ENCODE assay signal across 9 cellular contexts in genomic region chr22:27726726-27727449, GRCh38.
DNase-seq lines count a peak whose midpoint lies in the region; ATAC-seq and TF ChIP-seq lines count a peak whose summit lies in the region.
"Had no signal": no experiment of that assay in that cellular context is flagged by ENCODE, and none has a peak within 500 bp of the region (broad histone marks: within the 10 kb centered on the region; RNA-seq: fewer than 3 reads in every experiment).

No MANE protein-coding gene starts in this region.

- peaks cover 25% of the 10 kb centered on the region for H3K9me3 Mint-ChIP-seq in nephron progenitor cell

- ATAC-seq in GM19452 (IDR thresholded peaks at IDR 0.05; ENCODE audit: unreplicated experiment) (no peak), HG02973 (IDR thresholded peaks at IDR 0.05; ENCODE audit: unreplicated experiment) (no peak), HG03457 (IDR thresholded peaks at IDR 0.05; ENCODE audit: unreplicated experiment) (no peak)

- peaks cover 0 to 6% (median 0%) of the 10 kb centered on the region in 4 donors for H3K4me1 ChIP-seq in Peyer's patch

- CTCF ChIA-PET in BJ (lab: Yijun Ruan, JAX) = interaction anchor here (0.8 kb wide), 1 partner anchor 323 kb away, joined by 3 read pairs; no protein-coding TSS in a partner anchor

- H3K36me3 Mint-ChIP-seq in nephron progenitor cell (ENCODE audit: low read depth) = peaks cover 4% of the 10 kb centered on the region

- POLR2A ChIA-PET in BJ (lab: Charles Lee) = no interaction called here

- H3K4me3 ChIP-seq in BJ (ENCODE audit: low read depth, low read length) = no peak overlapping the region
- H3K4me3 ChIP-seq in Peyer's patch = no peak overlapping the region

- H3K9me3 ChIP-seq in Peyer's patch = no peaks in the 10 kb centered on the region

- TF ChIP-seq POLR2A in erythroblast (IDR thresholded peaks at IDR 0.05; ENCODE audit: low read length) (peak; percentile 31), Peyer's patch (IDR thresholded peaks at IDR 0.05) (no peak)

- TF ChIP-seq CTCF in BJ (IDR thresholded peaks at IDR 0.05; ENCODE audit: insufficient read depth, low read depth, low read length) = no peak
- TF ChIP-seq CTCF in nephron progenitor cell (IDR thresholded peaks at IDR 0.05) = no peak
- no peak for TF ChIP-seq CTCF in Peyer's patch (IDR thresholded peaks at IDR 0.05)

- no peak overlapping the region for H3K4me3 Mint-ChIP-seq in nephron progenitor cell

- DNase-seq in BJ (ENCODE audit: low read depth) = peak; percentile 90
- DNase-seq in NCI-H2171 (lab: John Stamatoyannopoulos, UW) = peak; percentile 39
- DNase-seq in erythroblast (lab: John Stamatoyannopoulos, UW) = peak; percentile 88 to 92
- DNase-seq in nephron progenitor cell = peak; percentile 35
- DNase-seq in Peyer's patch = no peak
- DNase-seq: stimulated activated CD4-positive, alpha-beta T cell treated with anti-CD3 and anti-CD28 coated beads, Interleukin-4, amount 100 ng/mL, for 24 hours had no signal

- peak overlapping the region in 2 of 4 donors; percentile 11 to 52 for H3K27ac ChIP-seq in Peyer's patch

- H3K36me3 ChIP-seq in BJ (ENCODE audit: control insufficient read depth, insufficient read depth, low read length) (no peaks in the 10 kb centered on the region), Peyer's patch (no peaks in the 10 kb centered on the region)

- H3K27me3 ChIP-seq in BJ (ENCODE audit: control insufficient read depth, insufficient read depth, low read length) (no peaks in the 10 kb centered on the region), Peyer's patch (no peaks in the 10 kb centered on the region)

- H3K27ac Mint-ChIP-seq in nephron progenitor cell = no peak overlapping the region

- peaks cover 37% of the 10 kb centered on the region for H3K4me1 Mint-ChIP-seq in nephron progenitor cell

- peaks cover 33% of the 10 kb centered on the region for H3K27me3 Mint-ChIP-seq in nephron progenitor cell (ENCODE audit: low read depth, poor library complexity)

Comparison
In these comparisons a context has a peak if more than half of its experiments do, and no peak if none do; other contexts are left out.
1. DNase-seq: peak in BJ (single experiment), NCI-H2171 (single experiment), erythroblast (2 of 2) and nephron progenitor cell (single experiment); none in Peyer's patch (0 of 3).